ENCODE assay signal across 13 cellular contexts in genomic region chr5:68548959-68549676, GRCh38.
DNase-seq lines count a peak whose midpoint lies in the region; ATAC-seq and TF ChIP-seq lines count a peak whose summit lies in the region.
"Had no signal": no experiment of that assay in that cellular context is flagged by ENCODE, and none has a peak within 500 bp of the region (broad histone marks: within the 10 kb centered on the region; RNA-seq: fewer than 3 reads in every experiment).

No MANE protein-coding gene starts in this region.

- H3K27ac Mint-ChIP-seq in MCF 10A (ENCODE audit: low read depth, unreplicated experiment), result peak overlapping the region; percentile 4
- no peak overlapping the region for H3K27ac Mint-ChIP-seq in activated T-cell treated with anti-CD3 and anti-CD28 coated beads, Interleukin-2, amount 50 U/mL, for 24 hours

- TF ChIP-seq CTCF in MCF 10A (IDR thresholded peaks at IDR 0.05; ENCODE audit: unreplicated experiment), result no peak
- TF ChIP-seq CTCF in breast epithelium (IDR thresholded peaks at IDR 0.05), result no peak

- no peaks in the 10 kb centered on the region for H3K36me3 Mint-ChIP-seq in MCF 10A (ENCODE audit: insufficient read depth, unreplicated experiment)
- H3K36me3 Mint-ChIP-seq in activated T-cell treated with anti-CD3 and anti-CD28 coated beads, Interleukin-2, amount 50 U/mL, for 24 hours (ENCODE audit: low read depth), result no peaks in the 10 kb centered on the region

- H3K9me3 ChIP-seq in breast epithelium (no peaks in the 10 kb centered on the region), SJCRH30 (replicated peaks) (no peaks in the 10 kb centered on the region), right cardiac atrium (ENCODE audit: control insufficient read depth, low read length) (no peaks in the 10 kb centered on the region)
- H3K9me3 ChIP-seq: SJSA1 had no signal

- WGBS in right cardiac atrium, result 81% methylated on average over 13 of the region's 13 CpGs

- DNase-seq in MCF 10A (ENCODE audit: unreplicated experiment), result peak; percentile 92
- DNase-seq in breast epithelium (ENCODE audit: low spot score in 2 of 2), result no peak
- peak; percentile 62 to 74 for DNase-seq in SJCRH30
- peak; percentile 50 for DNase-seq in foreskin melanocyte
- no peak for DNase-seq in retina
- no peak for DNase-seq in epidermal melanocyte (ENCODE audit: insufficient read length, low spot score)
- DNase-seq in right cardiac atrium, result no peak
- no peak for DNase-seq in activated T-cell treated with anti-CD3 and anti-CD28 coated beads, Interleukin-2, amount 50 U/mL, for 24 hours
- DNase-seq: activated CD4-positive, alpha-beta T cell treated with anti-CD3 and anti-CD28 coated beads, Interleukin-2, amount 50 U/mL, for 1 hour; activated naive CD4-positive, alpha-beta T cell treated with anti-CD3 and anti-CD28 coated beads, Interleukin-2, amount 50 U/mL, for 16 hours; NCI-H1930 had no signal

- H3K27ac ChIP-seq in breast epithelium (no peak overlapping the region), SJCRH30 (peak overlapping the region; percentile 34; the same call in 1 of the 2 replicates), right cardiac atrium (ENCODE audit: low read length) (no peak overlapping the region)
- H3K27ac ChIP-seq: SJSA1 had no signal

- ATAC-seq in right cardiac atrium, result no peak

- no peak overlapping the region for H3K4me3 Mint-ChIP-seq in MCF 10A (ENCODE audit: unreplicated experiment)
- H3K4me3 Mint-ChIP-seq in activated T-cell treated with anti-CD3 and anti-CD28 coated beads, Interleukin-2, amount 50 U/mL, for 24 hours, result no peak overlapping the region

- no peaks in the 10 kb centered on the region for H3K9me3 Mint-ChIP-seq in MCF 10A (ENCODE audit: unreplicated experiment)
- H3K9me3 Mint-ChIP-seq in activated T-cell treated with anti-CD3 and anti-CD28 coated beads, Interleukin-2, amount 50 U/mL, for 24 hours, result no peaks in the 10 kb centered on the region

- H3K36me3 ChIP-seq in breast epithelium, result no peaks in the 10 kb centered on the region
- H3K36me3 ChIP-seq in SJCRH30, result no peaks in the 10 kb centered on the region
- H3K36me3 ChIP-seq: SJSA1 had no signal

- intact Hi-C loops in MCF 10A (cut with micrococcal nuclease), result loop anchor here (10.0 kb wide), 1 partner anchor 234 kb away; no protein-coding TSS in a partner anchor
- intact Hi-C loops in breast epithelium (cut with DNase I; ENCODE audit: low total_unique reads), result no loop called here
- intact Hi-C loops in right cardiac atrium (cut with DNase I), result loop anchor here in 1 of 4 donors (10.0 kb wide), 1 partner anchor 254 kb away; no protein-coding TSS in a partner anchor

- POLR2A ChIA-PET in MCF 10A (lab: Yijun Ruan, JAX), result interaction anchor here (0.5 to 1.0 kb wide), 3 partner anchors 18 to 162 kb away, joined by 3 to 4 read pairs (median 3); no protein-coding TSS in a partner anchor

- no peak for TF ChIP-seq POLR2A in breast epithelium (IDR thresholded peaks at IDR 0.05)

- H3K4me1 Mint-ChIP-seq in MCF 10A (ENCODE audit: insufficient read depth, unreplicated experiment), result peaks cover 24% of the 10 kb centered on the region
- H3K4me1 Mint-ChIP-seq in activated T-cell treated with anti-CD3 and anti-CD28 coated beads, Interleukin-2, amount 50 U/mL, for 24 hours (ENCODE audit: low read depth), result no peaks in the 10 kb centered on the region

- BruUV-seq in MCF 10A (replicated peaks; lab: Mats Ljungman, UMichigan), result no TSS peak

- no peaks in the 10 kb centered on the region for H3K27me3 Mint-ChIP-seq in MCF 10A (ENCODE audit: insufficient read depth, unreplicated experiment)
- no peaks in the 10 kb centered on the region for H3K27me3 Mint-ChIP-seq in activated T-cell treated with anti-CD3 and anti-CD28 coated beads, Interleukin-2, amount 50 U/mL, for 24 hours

- no peaks in the 10 kb centered on the region for H3K4me1 ChIP-seq in breast epithelium
- peaks cover 21% of the 10 kb centered on the region for H3K4me1 ChIP-seq in SJCRH30
- H3K4me1 ChIP-seq in right cardiac atrium (ENCODE audit: control insufficient read depth, insufficient read depth, low read length), result no peaks in the 10 kb centered on the region
- H3K4me1 ChIP-seq: SJSA1 had no signal

- CTCF ChIA-PET in MCF 10A (lab: Yijun Ruan, JAX), result no interaction called here

- H3K4me3 ChIP-seq in breast epithelium (no peak overlapping the region), SJCRH30 (no peak overlapping the region), right cardiac atrium (ENCODE audit: low read length) (no peak overlapping the region)
- H3K4me3 ChIP-seq: SJSA1, skin epidermis had no signal

- H3K27me3 ChIP-seq in breast epithelium (no peaks in the 10 kb centered on the region), SJCRH30 (no peaks in the 10 kb centered on the region), right cardiac atrium (ENCODE audit: control insufficient read depth, insufficient read depth) (no peaks in the 10 kb centered on the region)
- H3K27me3 ChIP-seq: SJSA1 had no signal

Comparison
In these comparisons a context has a peak if more than half of its experiments do, and no peak if none do; other contexts are left out.
1. DNase-seq: peak in MCF 10A (single experiment), SJCRH30 (2 of 2) and foreskin melanocyte (single experiment); none in breast epithelium (0 of 2), retina (single experiment), epidermal melanocyte (single experiment), right cardiac atrium (0 of 3) and activated T-cell treated with anti-CD3 and anti-CD28 coated beads, Interleukin-2, amount 50 U/mL, for 24 hours (single experiment).